Comparison of ENCODE assay signal across 23 cellular contexts in the genomic region with DNA sequence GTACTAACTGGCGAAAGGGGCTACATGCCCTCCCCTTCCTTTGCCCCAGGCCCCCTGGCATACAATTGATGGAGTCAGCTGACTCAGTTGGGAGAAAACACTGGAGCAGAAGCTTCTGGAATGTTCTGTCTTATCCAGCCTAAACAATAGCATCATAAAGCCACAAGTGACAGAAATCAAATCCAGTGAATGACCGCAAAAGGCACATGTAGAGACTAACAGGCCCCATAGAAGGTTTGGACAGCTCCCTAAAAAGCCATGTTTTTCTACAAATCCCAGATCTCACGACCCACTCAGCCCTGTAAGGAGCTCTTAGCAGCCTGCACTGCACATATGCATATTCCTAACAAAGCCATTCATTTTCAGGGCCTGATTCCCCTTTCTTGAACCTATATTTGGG. TPM values are rescaled to one million over a fixed set of nuclear protein-coding genes. Genes with fewer than 3 reads are reported as not detected.
DNase-seq lines count a peak whose midpoint lies in the region; ATAC-seq and TF ChIP-seq lines count a peak whose summit lies in the region.
"Had no signal": no experiment of that assay in that cellular context is flagged by ENCODE, and none has a peak within 500 bp of the region (broad histone marks: within the 10 kb centered on the region; RNA-seq: fewer than 3 reads in every experiment).

No MANE protein-coding gene starts in this region.

- H3K27ac ChIP-seq in angular gyrus (ENCODE audit: low read depth, low read length) = peak overlapping the region; percentile 83
- H3K27ac ChIP-seq in thoracic aorta = peak overlapping the region; percentile 16 to 32
- H3K27ac ChIP-seq: colonic mucosa, HL-60, PC-9 had no signal

- no peak for DNase-seq in effector memory CD8-positive, alpha-beta T cell
- DNase-seq in osteocyte (ENCODE audit: extremely low spot score, unreplicated experiment) (no peak), thoracic aorta (ENCODE audit: low spot score) (no peak), NCI-H2196 (lab: John Stamatoyannopoulos, UW; ENCODE audit: unreplicated experiment) (no peak), NCI-H1105 (lab: John Stamatoyannopoulos, UW) (no peak)
- DNase-seq: activated CD8-positive, alpha-beta memory T cell treated with anti-CD3 and anti-CD28 coated beads, Interleukin-2, amount 10 ng/mL, durations not matched to agents 7 days and 5 days; activated T-cell treated with anti-CD3 and anti-CD28 coated beads, Interleukin-2, amount 50 U/mL, for 48 hours; colonic mucosa; DND-41; Kasumi-1; naive thymus-derived CD8-positive, alpha-beta T cell; NCI-H146; NCI-H2171; NCI-H526 treated with DMSO at 0.1 percent for 48 hours; PC-9; Right ventricle myocardium superior; small intestine; T1000 had no signal

- H3K4me1 Mint-ChIP-seq in effector memory CD8-positive, alpha-beta T cell (ENCODE audit: low read depth in 2 of 2) = peaks cover 8 to 12% of the 10 kb centered on the region in 2 donors
- H3K4me1 Mint-ChIP-seq in osteocyte (ENCODE audit: unreplicated experiment) = peaks cover 10% of the 10 kb centered on the region
- H3K4me1 Mint-ChIP-seq: activated CD8-positive, alpha-beta memory T cell treated with anti-CD3 and anti-CD28 coated beads, Interleukin-2, amount 10 ng/mL, durations not matched to agents 7 days and 5 days; WTC11 had no signal

- H3K9me3 Mint-ChIP-seq in effector memory CD8-positive, alpha-beta T cell = no peaks in the 10 kb centered on the region
- H3K9me3 Mint-ChIP-seq in osteocyte (ENCODE audit: unreplicated experiment) = no peaks in the 10 kb centered on the region

- peaks cover 14% of the 10 kb centered on the region for H3K36me3 ChIP-seq in thoracic aorta
- H3K36me3 ChIP-seq: breast epithelium had no signal

- H3K9me3 ChIP-seq in thoracic aorta = no peaks in the 10 kb centered on the region
- H3K9me3 ChIP-seq: colonic mucosa had no signal

- TF ChIP-seq CTCF in osteocyte (IDR thresholded peaks at IDR 0.05) = no peak
- no peak for TF ChIP-seq CTCF in thoracic aorta (IDR thresholded peaks at IDR 0.05)

- ATAC-seq in effector memory CD8-positive, alpha-beta T cell (replicated peaks) = no peak
- ATAC-seq in thoracic aorta (ENCODE audit: insufficient number of reproducible peaks, low FRiP score, low read depth) = no peak
- no peak for ATAC-seq in HG03280 (IDR thresholded peaks at IDR 0.05; ENCODE audit: unreplicated experiment)
- ATAC-seq: activated CD8-positive, alpha-beta memory T cell treated with anti-CD3 and anti-CD28 coated beads, Interleukin-2, amount 10 ng/mL, durations not matched to agents 7 days and 5 days; naive thymus-derived CD8-positive, alpha-beta T cell; WTC11 had no signal

- no peak overlapping the region for H3K4me3 ChIP-seq in thoracic aorta
- H3K4me3 ChIP-seq: breast epithelium, colonic mucosa, PC-9 had no signal

- H3K4me3 Mint-ChIP-seq in effector memory CD8-positive, alpha-beta T cell = no peak overlapping the region
- H3K4me3 Mint-ChIP-seq in osteocyte (ENCODE audit: unreplicated experiment) = no peak overlapping the region
- H3K4me3 Mint-ChIP-seq: activated CD8-positive, alpha-beta memory T cell treated with anti-CD3 and anti-CD28 coated beads, Interleukin-2, amount 10 ng/mL, durations not matched to agents 7 days and 5 days; naive thymus-derived CD8-positive, alpha-beta T cell; WTC11 had no signal

- peaks cover 25 to 42% of the 10 kb centered on the region in 2 donors for H3K4me1 ChIP-seq in thoracic aorta (ENCODE audit: control insufficient read depth in 1 of 2, low read depth in 2 of 2)
- H3K4me1 ChIP-seq: breast epithelium, colonic mucosa had no signal

- H3K27me3 ChIP-seq in thoracic aorta (replicated peaks; ENCODE audit: insufficient read depth) = no peaks in the 10 kb centered on the region
- H3K27me3 ChIP-seq: breast epithelium, colonic mucosa had no signal

- H3K36me3 Mint-ChIP-seq in effector memory CD8-positive, alpha-beta T cell (ENCODE audit: insufficient read depth) = peaks cover 12% of the 10 kb centered on the region
- peaks cover 45% of the 10 kb centered on the region for H3K36me3 Mint-ChIP-seq in osteocyte (ENCODE audit: unreplicated experiment)

- no peaks in the 10 kb centered on the region for H3K27me3 Mint-ChIP-seq in effector memory CD8-positive, alpha-beta T cell
- H3K27me3 Mint-ChIP-seq in osteocyte (ENCODE audit: unreplicated experiment) = no peaks in the 10 kb centered on the region
- H3K27me3 Mint-ChIP-seq: activated CD8-positive, alpha-beta memory T cell treated with anti-CD3 and anti-CD28 coated beads, Interleukin-2, amount 10 ng/mL, durations not matched to agents 7 days and 5 days; naive thymus-derived CD8-positive, alpha-beta T cell had no signal

- H3K27ac Mint-ChIP-seq in effector memory CD8-positive, alpha-beta T cell = peak overlapping the region; percentile 44 to 70
- peak overlapping the region; percentile 47 for H3K27ac Mint-ChIP-seq in osteocyte (ENCODE audit: unreplicated experiment)
- H3K27ac Mint-ChIP-seq: activated CD8-positive, alpha-beta memory T cell treated with anti-CD3 and anti-CD28 coated beads, Interleukin-2, amount 10 ng/mL, durations not matched to agents 7 days and 5 days; WTC11 had no signal

RNA-seq across cellular contexts. Expression of gene SCARB2, which starts 25.1 kb away (rescaled TPM):
- total RNA-seq in osteocyte (179 and 187 TPM in 2 replicates), thoracic aorta (100 to 1,000 TPM; 133 to 165 TPM)

RNA-seq across cellular contexts. Expression of gene NUP54, which starts 40.4 kb away (rescaled TPM):
- total RNA-seq in osteocyte (36.7 and 37.8 TPM in 2 replicates), thoracic aorta (10 to 100 TPM; 17.9 to 44.8 TPM)
